Comparison of ENCODE assay signal across 12 cellular contexts in the genomic region with DNA sequence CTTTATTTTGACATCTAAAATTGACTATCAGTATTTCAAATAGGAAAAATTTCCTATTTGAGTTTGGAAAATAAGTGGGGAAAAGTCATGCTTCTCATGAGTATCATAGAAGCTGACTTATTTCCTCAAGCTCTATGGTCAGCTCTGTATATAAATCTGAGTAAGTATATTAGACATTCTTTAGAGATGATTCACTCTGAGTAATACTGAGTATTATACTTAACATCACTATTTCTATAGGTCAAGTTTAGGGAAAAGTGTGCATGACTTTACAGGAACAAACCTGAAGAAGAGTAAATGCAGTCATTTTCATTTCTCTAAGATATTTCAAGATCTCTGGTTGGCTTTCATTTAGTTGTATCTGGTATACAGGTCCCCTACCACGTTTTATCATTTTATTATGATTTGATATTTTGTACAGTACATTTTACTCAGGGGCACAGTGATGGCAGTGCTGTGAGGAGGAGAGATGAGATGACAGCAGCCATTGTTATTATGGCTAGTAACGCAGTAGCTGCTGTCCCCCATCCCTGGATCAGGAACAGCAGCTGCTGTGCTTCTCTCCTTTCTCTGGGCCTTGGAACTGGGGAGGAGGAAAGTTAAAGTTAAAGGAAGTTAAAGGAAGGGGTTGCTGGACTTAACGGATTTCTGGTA. TPM values are rescaled to one million over a fixed set of nuclear protein-coding genes. Genes with fewer than 3 reads are reported as not detected.
DNase-seq lines count a peak whose midpoint lies in the region; ATAC-seq and TF ChIP-seq lines count a peak whose summit lies in the region.
"Had no signal": no experiment of that assay in that cellular context is flagged by ENCODE, and none has a peak within 500 bp of the region (broad histone marks: within the 10 kb centered on the region; RNA-seq: fewer than 3 reads in every experiment).

No MANE protein-coding gene starts in this region.

- in situ Hi-C loops in HAP-1 (cut with MboI; ENCODE audit: low sequenced_read_pairs), result no loop called here

- H3K4me1 ChIP-seq in endodermal cell (ENCODE audit: control insufficient read depth, insufficient read depth, low read length) (peaks cover 4% of the 10 kb centered on the region), HAP-1 (peaks cover 11% of the 10 kb centered on the region)

- peak overlapping the region; percentile 98 for H3K27ac Mint-ChIP-seq in activated T-cell treated with anti-CD3 and anti-CD28 coated beads, Interleukin-2, amount 50 U/mL, for 72 hours
- no peak overlapping the region for H3K27ac Mint-ChIP-seq in endodermal cell
- peak overlapping the region; percentile 1 to 86 for H3K27ac Mint-ChIP-seq in stimulated activated naive CD8-positive, alpha-beta T cell treated with anti-CD3 and anti-CD28 coated beads, Interleukin-15, amount 100 ng/mL, for 72 hours

- no peaks in the 10 kb centered on the region for H3K9me3 Mint-ChIP-seq in activated T-cell treated with anti-CD3 and anti-CD28 coated beads, Interleukin-2, amount 50 U/mL, for 72 hours
- no peaks in the 10 kb centered on the region for H3K9me3 Mint-ChIP-seq in endodermal cell
- H3K9me3 Mint-ChIP-seq in stimulated activated naive CD8-positive, alpha-beta T cell treated with anti-CD3 and anti-CD28 coated beads, Interleukin-15, amount 100 ng/mL, for 72 hours, result no peaks in the 10 kb centered on the region

- no peak for DNase-seq in activated T-cell treated with anti-CD3 and anti-CD28 coated beads, Interleukin-2, amount 50 U/mL, for 72 hours
- no peak for DNase-seq in activated T-cell treated with anti-CD3 and anti-CD28 coated beads, Interleukin-2, amount 50 U/mL, for 48 hours
- peak; percentile 36 for DNase-seq in NCI-H460 (ENCODE audit: extremely low read depth, low read depth)
- DNase-seq in endodermal cell, result no peak
- DNase-seq in stimulated activated naive CD8-positive, alpha-beta T cell treated with anti-CD3 and anti-CD28 coated beads, Interleukin-15, amount 100 ng/mL, for 72 hours, result no peak
- no peak for DNase-seq in Ammon's horn (ENCODE audit: low spot score)
- no peak for DNase-seq in HAP-1 (ENCODE audit: low spot score in 2 of 2)
- no peak for DNase-seq in germinal center (ENCODE audit: low spot score)
- DNase-seq: anterior cingulate cortex, NCI-H1694 had no signal

- H3K36me3 ChIP-seq in endodermal cell (ENCODE audit: control insufficient read depth, insufficient read depth, low read length) (peaks cover 52% of the 10 kb centered on the region), HAP-1 (replicated peaks) (peaks cover 7% of the 10 kb centered on the region)

- no peak overlapping the region for H3K27ac ChIP-seq in endodermal cell (ENCODE audit: low read depth, low read length)
- H3K27ac ChIP-seq: C4-2B had no signal

- H3K9me3 ChIP-seq in endodermal cell (ENCODE audit: control insufficient read depth, low read length) (no peaks in the 10 kb centered on the region), HAP-1 (no peaks in the 10 kb centered on the region)

- ATAC-seq in activated T-cell treated with anti-CD3 and anti-CD28 coated beads, Interleukin-2, amount 50 U/mL, for 72 hours (replicated peaks in 1 of 2), result peak; percentile 68 to 84
- ATAC-seq in stimulated activated naive CD8-positive, alpha-beta T cell treated with anti-CD3 and anti-CD28 coated beads, Interleukin-15, amount 100 ng/mL, for 72 hours, result peak; percentile 88

- peaks cover 57% of the 10 kb centered on the region for H3K4me1 Mint-ChIP-seq in activated T-cell treated with anti-CD3 and anti-CD28 coated beads, Interleukin-2, amount 50 U/mL, for 72 hours (ENCODE audit: low read depth)
- peaks cover 36% of the 10 kb centered on the region for H3K4me1 Mint-ChIP-seq in endodermal cell
- H3K4me1 Mint-ChIP-seq in stimulated activated naive CD8-positive, alpha-beta T cell treated with anti-CD3 and anti-CD28 coated beads, Interleukin-15, amount 100 ng/mL, for 72 hours, result peaks cover 59% of the 10 kb centered on the region

- H3K36me3 Mint-ChIP-seq in activated T-cell treated with anti-CD3 and anti-CD28 coated beads, Interleukin-2, amount 50 U/mL, for 72 hours (ENCODE audit: insufficient read depth in 2 of 2), result peaks cover 7 to 20% of the 10 kb centered on the region in 2 donors
- peaks cover 34% of the 10 kb centered on the region for H3K36me3 Mint-ChIP-seq in endodermal cell (ENCODE audit: low read depth)

- 80 to 87% methylated on average over 2 to 3 of the region's 3 CpGs for WGBS in endodermal cell (ENCODE audit: insufficient coverage in 1 of 2, insufficient read length in 1 of 2), 2 experiments

- H3K27me3 ChIP-seq in endodermal cell (ENCODE audit: control insufficient read depth, insufficient read depth, low read length, poor library complexity, severe bottlenecking), result no peaks in the 10 kb centered on the region
- H3K27me3 ChIP-seq in HAP-1 (ENCODE audit: low read depth), result no peaks in the 10 kb centered on the region

- no peaks in the 10 kb centered on the region for H3K27me3 Mint-ChIP-seq in activated T-cell treated with anti-CD3 and anti-CD28 coated beads, Interleukin-2, amount 50 U/mL, for 72 hours (ENCODE audit: low read depth)
- no peaks in the 10 kb centered on the region for H3K27me3 Mint-ChIP-seq in endodermal cell (ENCODE audit: insufficient read depth)
- H3K27me3 Mint-ChIP-seq in stimulated activated naive CD8-positive, alpha-beta T cell treated with anti-CD3 and anti-CD28 coated beads, Interleukin-15, amount 100 ng/mL, for 72 hours, result no peaks in the 10 kb centered on the region

- no peak overlapping the region for H3K9ac ChIP-seq in endodermal cell (ENCODE audit: extremely low read depth, low read length, poor library complexity, severe bottlenecking)

- peak overlapping the region; percentile 72 to 82 for H3K4me3 Mint-ChIP-seq in activated T-cell treated with anti-CD3 and anti-CD28 coated beads, Interleukin-2, amount 50 U/mL, for 72 hours
- H3K4me3 Mint-ChIP-seq in endodermal cell, result no peak overlapping the region
- H3K4me3 Mint-ChIP-seq in stimulated activated naive CD8-positive, alpha-beta T cell treated with anti-CD3 and anti-CD28 coated beads, Interleukin-15, amount 100 ng/mL, for 72 hours, result no peak overlapping the region

- H3K4me3 ChIP-seq in endodermal cell (ENCODE audit: low read length) (peak overlapping the region; percentile 59), HAP-1 (no peak overlapping the region)

- no peak for TF ChIP-seq CTCF in endodermal cell (conservative IDR thresholded peaks at IDR 0.05)

RNA-seq across cellular contexts. Expression of a gene that starts 15.2 kb away (rescaled TPM):
- 100 to 1,000 TPM; 237 to 285 TPM for total RNA-seq in activated T-cell treated with anti-CD3 and anti-CD28 coated beads, Interleukin-2, amount 50 U/mL, for 72 hours
- total RNA-seq in NCI-H460 (2014; rRNA removed; shearing (Covaris generic)), result 184 and 193 TPM in 2 replicates
- polyA plus RNA-seq in NCI-H460 (2014; cell fraction: nucleus; rRNA removed), result 105 and 127 TPM in 2 replicates
- 100 to 1,000 TPM; 240 to 267 TPM for total RNA-seq in endodermal cell
- polyA plus RNA-seq in endodermal cell (2013, experiment 1 of 2), result 125 TPM
- 130 TPM for polyA plus RNA-seq in endodermal cell (2013, experiment 2 of 2)

RNA-seq across cellular contexts. Expression of a gene that starts 49.2 kb away (rescaled TPM):
- total RNA-seq in activated T-cell treated with anti-CD3 and anti-CD28 coated beads, Interleukin-2, amount 50 U/mL, for 72 hours, result not detected
- total RNA-seq in NCI-H460 (2014; rRNA removed; shearing (Covaris generic)), result not detected in 2 replicates
- not detected in 2 replicates for polyA plus RNA-seq in NCI-H460 (2014; cell fraction: nucleus; rRNA removed)
- under 1 TPM in 1 of 2 donors, not detected in 1; 0.24 TPM for total RNA-seq in endodermal cell
- polyA plus RNA-seq in endodermal cell (2013, experiment 1 of 2), result not detected
- polyA plus RNA-seq in endodermal cell (2013, experiment 2 of 2), result 0.25 TPM
- total RNA-seq: pulmonary artery endothelial cell had no signal

Comparison
In these comparisons a context has a peak if more than half of its experiments do, and no peak if none do; other contexts are left out.
1. H3K4me3 Mint-ChIP-seq: peak in activated T-cell treated with anti-CD3 and anti-CD28 coated beads, Interleukin-2, amount 50 U/mL, for 72 hours (2 of 2); none in endodermal cell (single experiment) and stimulated activated naive CD8-positive, alpha-beta T cell treated with anti-CD3 and anti-CD28 coated beads, Interleukin-15, amount 100 ng/mL, for 72 hours (0 of 2).